ENCODE assay signal across 1 cellular context in genomic region chr17:64146418-64147109, GRCh38.
A peak's percentile ranks its signal among the peaks of the same experiment; 100 is the strongest.
TF ChIP-seq lines count a peak whose summit lies in the region.

No MANE protein-coding gene starts in this region.

TF ChIP-seq in K562, 482 proteins besides CTCF, POLR2A, EP300 and RAD21 (continued from another document and continues in another):
- TF ChIP-seq UBTF (IDR thresholded peaks at IDR 0.05; ENCODE audit: borderline replicate concordance in 1 of 2, low read depth in 2 of 2, low read length in 2 of 2) (no peak), ZNF589 (CRISPR knock-in tag; IDR thresholded peaks at IDR 0.05; ENCODE audit: low read depth) (0 out of 2 replicates have a peak, but pooled peaks have one; percentile 40), ETV6 (IDR thresholded peaks at IDR 0.05; ENCODE audit: borderline replicate concordance in 1 of 2, low read depth in 2 of 2, low read length in 1 of 2) (no peak), ETV6 (CRISPR knock-in tag; IDR thresholded peaks at IDR 0.05; ENCODE audit: borderline replicate concordance) (0 out of 2 replicates have a peak, but pooled peaks have one; percentile 15), XRCC3 (IDR thresholded peaks at IDR 0.05) (no peak), HNRNPH1 (optimal IDR thresholded peaks at IDR 0.05; ENCODE audit: low read depth, low read length) (no peak), ETV1 (tag; conservative IDR thresholded peaks at IDR 0.05; ENCODE audit: low read depth) (0 out of 2 replicates have a peak, but pooled peaks have one; percentile 24), ZNF212 (CRISPR knock-in tag; IDR thresholded peaks at IDR 0.05) (no peak), ZNF263 (CRISPR knock-in tag; IDR thresholded peaks at IDR 0.05; ENCODE audit: borderline replicate concordance) (no peak), KLF16 (IDR thresholded peaks at IDR 0.05) (no peak), NUFIP1 (IDR thresholded peaks at IDR 0.05; ENCODE audit: partially characterized antibody) (no peak), FIP1L1 (IDR thresholded peaks at IDR 0.05; ENCODE audit: low read depth, low read length, poor library complexity, severe bottlenecking) (peak; percentile 50), NFATC3 (IDR thresholded peaks at IDR 0.05) (no peak), AFF4 (CRISPR knock-in tag; IDR thresholded peaks at IDR 0.05) (peak; percentile 76; the same call in 1 of the 2 replicates), TFAM (CRISPR knock-in tag; conservative IDR thresholded peaks at IDR 0.05) (no peak), ZNF121 (CRISPR knock-in tag; conservative IDR thresholded peaks at IDR 0.05) (no peak), HMG20B (CRISPR knock-in tag; IDR thresholded peaks at IDR 0.05) (no peak), LCOR (CRISPR knock-in tag; IDR thresholded peaks at IDR 0.05) (peak; percentile 78; the same call in 1 of the 2 replicates), EGR1 (conservative IDR thresholded peaks at IDR 0.05) (no peak; the same call in 1 of the 2 replicates), GATAD2B (IDR thresholded peaks at IDR 0.05; ENCODE audit: borderline replicate concordance) (no peak)
- TF ChIP-seq, protein P1, sequence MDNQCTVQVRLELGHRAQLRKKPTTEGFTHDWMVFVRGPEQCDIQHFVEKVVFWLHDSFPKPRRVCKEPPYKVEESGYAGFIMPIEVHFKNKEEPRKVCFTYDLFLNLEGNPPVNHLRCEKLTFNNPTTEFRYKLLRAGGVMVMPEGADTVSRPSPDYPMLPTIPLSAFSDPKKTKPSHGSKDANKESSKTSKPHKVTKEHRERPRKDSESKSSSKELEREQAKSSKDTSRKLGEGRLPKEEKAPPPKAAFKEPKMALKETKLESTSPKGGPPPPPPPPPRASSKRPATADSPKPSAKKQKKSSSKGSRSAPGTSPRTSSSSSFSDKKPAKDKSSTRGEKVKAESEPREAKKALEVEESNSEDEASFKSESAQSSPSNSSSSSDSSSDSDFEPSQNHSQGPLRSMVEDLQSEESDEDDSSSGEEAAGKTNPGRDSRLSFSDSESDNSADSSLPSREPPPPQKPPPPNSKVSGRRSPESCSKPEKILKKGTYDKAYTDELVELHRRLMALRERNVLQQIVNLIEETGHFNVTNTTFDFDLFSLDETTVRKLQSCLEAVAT (IDR thresholded peaks at IDR 0.05): peak in 1 of 2 experiments; percentile 13; a peak in 1 of 4 replicates
- TF ChIP-seq, protein P2, sequence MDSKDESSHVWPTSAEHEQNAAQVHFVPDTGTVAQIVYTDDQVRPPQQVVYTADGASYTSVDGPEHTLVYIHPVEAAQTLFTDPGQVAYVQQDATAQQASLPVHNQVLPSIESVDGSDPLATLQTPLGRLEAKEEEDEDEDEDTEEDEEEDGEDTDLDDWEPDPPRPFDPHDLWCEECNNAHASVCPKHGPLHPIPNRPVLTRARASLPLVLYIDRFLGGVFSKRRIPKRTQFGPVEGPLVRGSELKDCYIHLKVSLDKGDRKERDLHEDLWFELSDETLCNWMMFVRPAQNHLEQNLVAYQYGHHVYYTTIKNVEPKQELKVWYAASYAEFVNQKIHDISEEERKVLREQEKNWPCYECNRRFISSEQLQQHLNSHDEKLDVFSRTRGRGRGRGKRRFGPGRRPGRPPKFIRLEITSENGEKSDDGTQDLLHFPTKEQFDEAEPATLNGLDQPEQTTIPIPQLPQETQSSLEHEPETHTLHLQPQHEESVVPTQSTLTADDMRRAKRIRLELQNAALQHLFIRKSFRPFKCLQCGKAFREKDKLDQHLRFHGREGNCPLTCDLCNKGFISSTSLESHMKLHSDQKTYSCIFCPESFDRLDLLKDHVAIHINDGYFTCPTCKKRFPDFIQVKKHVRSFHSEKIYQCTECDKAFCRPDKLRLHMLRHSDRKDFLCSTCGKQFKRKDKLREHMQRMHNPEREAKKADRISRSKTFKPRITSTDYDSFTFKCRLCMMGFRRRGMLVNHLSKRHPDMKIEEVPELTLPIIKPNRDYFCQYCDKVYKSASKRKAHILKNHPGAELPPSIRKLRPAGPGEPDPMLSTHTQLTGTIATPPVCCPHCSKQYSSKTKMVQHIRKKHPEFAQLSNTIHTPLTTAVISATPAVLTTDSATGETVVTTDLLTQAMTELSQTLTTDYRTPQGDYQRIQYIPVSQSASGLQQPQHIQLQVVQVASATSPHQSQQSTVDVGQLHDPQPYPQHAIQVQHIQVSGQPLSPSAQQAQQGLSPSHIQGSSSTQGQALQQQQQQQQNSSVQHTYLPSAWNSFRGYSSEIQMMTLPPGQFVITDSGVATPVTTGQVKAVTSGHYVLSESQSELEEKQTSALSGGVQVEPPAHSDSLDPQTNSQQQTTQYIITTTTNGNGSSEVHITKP (IDR thresholded peaks at IDR 0.05; ENCODE audit: partially characterized antibody): no peak
- TF ChIP-seq, protein P3, sequence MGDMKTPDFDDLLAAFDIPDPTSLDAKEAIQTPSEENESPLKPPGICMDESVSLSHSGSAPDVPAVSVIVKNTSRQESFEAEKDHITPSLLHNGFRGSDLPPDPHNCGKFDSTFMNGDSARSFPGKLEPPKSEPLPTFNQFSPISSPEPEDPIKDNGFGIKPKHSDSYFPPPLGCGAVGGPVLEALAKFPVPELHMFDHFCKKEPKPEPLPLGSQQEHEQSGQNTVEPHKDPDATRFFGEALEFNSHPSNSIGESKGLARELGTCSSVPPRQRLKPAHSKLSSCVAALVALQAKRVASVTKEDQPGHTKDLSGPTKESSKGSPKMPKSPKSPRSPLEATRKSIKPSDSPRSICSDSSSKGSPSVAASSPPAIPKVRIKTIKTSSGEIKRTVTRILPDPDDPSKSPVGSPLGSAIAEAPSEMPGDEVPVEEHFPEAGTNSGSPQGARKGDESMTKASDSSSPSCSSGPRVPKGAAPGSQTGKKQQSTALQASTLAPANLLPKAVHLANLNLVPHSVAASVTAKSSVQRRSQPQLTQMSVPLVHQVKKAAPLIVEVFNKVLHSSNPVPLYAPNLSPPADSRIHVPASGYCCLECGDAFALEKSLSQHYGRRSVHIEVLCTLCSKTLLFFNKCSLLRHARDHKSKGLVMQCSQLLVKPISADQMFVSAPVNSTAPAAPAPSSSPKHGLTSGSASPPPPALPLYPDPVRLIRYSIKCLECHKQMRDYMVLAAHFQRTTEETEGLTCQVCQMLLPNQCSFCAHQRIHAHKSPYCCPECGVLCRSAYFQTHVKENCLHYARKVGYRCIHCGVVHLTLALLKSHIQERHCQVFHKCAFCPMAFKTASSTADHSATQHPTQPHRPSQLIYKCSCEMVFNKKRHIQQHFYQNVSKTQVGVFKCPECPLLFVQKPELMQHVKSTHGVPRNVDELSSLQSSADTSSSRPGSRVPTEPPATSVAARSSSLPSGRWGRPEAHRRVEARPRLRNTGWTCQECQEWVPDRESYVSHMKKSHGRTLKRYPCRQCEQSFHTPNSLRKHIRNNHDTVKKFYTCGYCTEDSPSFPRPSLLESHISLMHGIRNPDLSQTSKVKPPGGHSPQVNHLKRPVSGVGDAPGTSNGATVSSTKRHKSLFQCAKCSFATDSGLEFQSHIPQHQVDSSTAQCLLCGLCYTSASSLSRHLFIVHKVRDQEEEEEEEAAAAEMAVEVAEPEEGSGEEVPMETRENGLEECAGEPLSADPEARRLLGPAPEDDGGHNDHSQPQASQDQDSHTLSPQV (IDR thresholded peaks at IDR 0.05): 0 out of 2 replicates have a peak, but pooled peaks have one; percentile 75
- TF ChIP-seq, protein P4, sequence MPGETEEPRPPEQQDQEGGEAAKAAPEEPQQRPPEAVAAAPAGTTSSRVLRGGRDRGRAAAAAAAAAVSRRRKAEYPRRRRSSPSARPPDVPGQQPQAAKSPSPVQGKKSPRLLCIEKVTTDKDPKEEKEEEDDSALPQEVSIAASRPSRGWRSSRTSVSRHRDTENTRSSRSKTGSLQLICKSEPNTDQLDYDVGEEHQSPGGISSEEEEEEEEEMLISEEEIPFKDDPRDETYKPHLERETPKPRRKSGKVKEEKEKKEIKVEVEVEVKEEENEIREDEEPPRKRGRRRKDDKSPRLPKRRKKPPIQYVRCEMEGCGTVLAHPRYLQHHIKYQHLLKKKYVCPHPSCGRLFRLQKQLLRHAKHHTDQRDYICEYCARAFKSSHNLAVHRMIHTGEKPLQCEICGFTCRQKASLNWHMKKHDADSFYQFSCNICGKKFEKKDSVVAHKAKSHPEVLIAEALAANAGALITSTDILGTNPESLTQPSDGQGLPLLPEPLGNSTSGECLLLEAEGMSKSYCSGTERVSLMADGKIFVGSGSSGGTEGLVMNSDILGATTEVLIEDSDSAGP (CRISPR knock-in tag; IDR thresholded peaks at IDR 0.05): no peak
- TF ChIP-seq, protein P5, sequence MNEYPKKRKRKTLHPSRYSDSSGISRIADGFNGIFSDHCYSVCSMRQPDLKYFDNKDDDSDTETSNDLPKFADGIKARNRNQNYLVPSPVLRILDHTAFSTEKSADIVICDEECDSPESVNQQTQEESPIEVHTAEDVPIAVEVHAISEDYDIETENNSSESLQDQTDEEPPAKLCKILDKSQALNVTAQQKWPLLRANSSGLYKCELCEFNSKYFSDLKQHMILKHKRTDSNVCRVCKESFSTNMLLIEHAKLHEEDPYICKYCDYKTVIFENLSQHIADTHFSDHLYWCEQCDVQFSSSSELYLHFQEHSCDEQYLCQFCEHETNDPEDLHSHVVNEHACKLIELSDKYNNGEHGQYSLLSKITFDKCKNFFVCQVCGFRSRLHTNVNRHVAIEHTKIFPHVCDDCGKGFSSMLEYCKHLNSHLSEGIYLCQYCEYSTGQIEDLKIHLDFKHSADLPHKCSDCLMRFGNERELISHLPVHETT (CRISPR knock-in tag; conservative IDR thresholded peaks at IDR 0.05 in 1 of 2, IDR thresholded peaks at IDR 0.05 in 1 of 2): peak in 1 of 2 experiments; percentile 5; a peak in 1 of 4 replicates
- TF ChIP-seq, protein P6, sequence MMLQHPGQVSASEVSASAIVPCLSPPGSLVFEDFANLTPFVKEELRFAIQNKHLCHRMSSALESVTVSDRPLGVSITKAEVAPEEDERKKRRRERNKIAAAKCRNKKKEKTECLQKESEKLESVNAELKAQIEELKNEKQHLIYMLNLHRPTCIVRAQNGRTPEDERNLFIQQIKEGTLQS (IDR thresholded peaks at IDR 0.05): no peak
- TF ChIP-seq, protein P6 (CRISPR knock-in tag; conservative IDR thresholded peaks at IDR 0.05): peak; percentile 95
